6 cellular contexts compared by ENCODE assay signal in the genomic region with DNA sequence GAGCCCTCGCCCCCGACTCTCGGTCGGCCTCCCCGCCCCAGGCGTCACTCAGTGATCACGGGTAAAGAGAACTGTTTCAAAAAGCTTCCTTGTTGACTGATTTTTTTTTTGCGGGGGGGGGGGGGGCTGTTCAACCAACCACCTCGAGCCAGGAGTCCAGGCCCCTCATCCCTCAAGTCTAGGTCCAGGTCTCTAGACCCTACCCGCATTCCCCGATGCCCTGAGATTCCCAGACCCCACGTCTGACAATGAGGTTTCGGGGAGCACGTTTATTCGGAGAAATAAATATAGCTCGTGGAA. TPM values are rescaled to one million over a fixed set of nuclear protein-coding genes. Genes with fewer than 3 reads are reported as not detected.
DNase-seq lines count a peak whose midpoint lies in the region; ATAC-seq and TF ChIP-seq lines count a peak whose summit lies in the region.

No MANE protein-coding gene starts in this region.

- peak overlapping the region; percentile 81 for H3K23ac ChIP-seq in neuronal stem cell (ENCODE audit: low read depth, low read length, poor library complexity)

- no peaks in the 10 kb centered on the region for H3K36me3 ChIP-seq in HAP-1 (replicated peaks)
- no peaks in the 10 kb centered on the region for H3K36me3 ChIP-seq in neuronal stem cell (replicated peaks in 1 of 2; ENCODE audit: control insufficient read depth in 2 of 2, insufficient read depth in 2 of 2, low read length in 2 of 2)

- peak overlapping the region; percentile 98 for H3K4me2 ChIP-seq in neuronal stem cell (ENCODE audit: insufficient read depth, low read length, poor library complexity, severe bottlenecking)

- H2BK120ac ChIP-seq in neuronal stem cell (ENCODE audit: low read depth, low read length): peak overlapping the region; percentile 68

- peak overlapping the region; percentile 97 for H3K18ac ChIP-seq in neuronal stem cell (ENCODE audit: low read length)

- H3K9me3 ChIP-seq in HAP-1 (no peaks in the 10 kb centered on the region), neuronal stem cell (replicated peaks in 1 of 2; ENCODE audit: control insufficient read depth in 2 of 2, insufficient read depth in 1 of 2, low read depth in 1 of 2, low read length in 2 of 2) (peaks cover 0 to 2% of the 10 kb centered on the region in 2 donors)

- H3K14ac ChIP-seq in neuronal stem cell (ENCODE audit: low read length): no peak overlapping the region

- H3K9ac ChIP-seq in neuronal stem cell (ENCODE audit: low read depth, low read length, poor library complexity): peak overlapping the region; percentile 87

- H2BK15ac ChIP-seq in neuronal stem cell (ENCODE audit: low read length): peak overlapping the region; percentile 45

- H2BK5ac ChIP-seq in neuronal stem cell (ENCODE audit: low read length): no peak overlapping the region

- no peaks in the 10 kb centered on the region for H3K79me1 ChIP-seq in neuronal stem cell (ENCODE audit: low read depth, low read length)

- H3K27me3 ChIP-seq in HAP-1 (ENCODE audit: low read depth) (no peaks in the 10 kb centered on the region), neuronal stem cell (ENCODE audit: control insufficient read depth in 3 of 3, insufficient read depth in 3 of 3, low read depth in 1 of 3, low read length in 3 of 3) (peaks cover 0 to 17% (median 0%) of the 10 kb centered on the region in 3 experiments)

- DNase-seq in HAP-1 (ENCODE audit: low spot score in 2 of 2) (no peak), cardiac fibroblast (ENCODE audit: low read depth in 2 of 2) (no peak), neuronal stem cell (ENCODE audit: low spot score) (no peak), NCI-H2107 treated with DMSO at 0.1 percent for 48 hours (lab: John Stamatoyannopoulos, UW; ENCODE audit: unreplicated experiment) (no peak)
- no peak for DNase-seq in stimulated activated CD4-positive, alpha-beta T cell treated with anti-CD3 and anti-CD28 coated beads, Interleukin-4, amount 100 ng/mL, for 4 hours

- in situ Hi-C loops in HAP-1 (cut with MboI; ENCODE audit: low sequenced_read_pairs): no loop called here

- ATAC-seq in GM21529 (IDR thresholded peaks at IDR 0.05; ENCODE audit: unreplicated experiment): no peak

- no peak for TF ChIP-seq CTCF in cardiac fibroblast (IDR thresholded peaks at IDR 0.05; ENCODE audit: low read depth, low read length)

- H2BK12ac ChIP-seq in neuronal stem cell (ENCODE audit: low read length): no peak overlapping the region

- no peak overlapping the region for H4K8ac ChIP-seq in neuronal stem cell (ENCODE audit: low read depth, low read length)

- peaks cover 19% of the 10 kb centered on the region for H3K4me1 ChIP-seq in HAP-1
- H3K4me1 ChIP-seq in neuronal stem cell (ENCODE audit: control insufficient read depth in 2 of 2, insufficient read depth in 1 of 2, low read depth in 1 of 2, low read length in 2 of 2): peaks cover 21 to 22% of the 10 kb centered on the region in 2 donors

- no peak overlapping the region for H4K91ac ChIP-seq in neuronal stem cell (ENCODE audit: low read depth, low read length, poor library complexity)

- H2AFZ ChIP-seq in neuronal stem cell (ENCODE audit: low read length): peak overlapping the region; percentile 91

- H3K4me3 ChIP-seq in HAP-1 (peak overlapping the region; percentile 70), cardiac fibroblast (replicated peaks in 1 of 2; ENCODE audit: low read depth in 2 of 2, low read length in 2 of 2) (peak overlapping the region; percentile 57 to 89), neuronal stem cell (ENCODE audit: low read length in 2 of 2) (peak overlapping the region; percentile 81 to 87)

- no peak overlapping the region for H3K4ac ChIP-seq in neuronal stem cell (ENCODE audit: low read length)

- no CpG with 5 or more reads among the region's 16 CpGs for WGBS in neuronal stem cell (ENCODE audit: extremely low coverage in 2 of 2, insufficient read length in 2 of 2, insufficient replicate concordance in 1 of 2), 2 donors

- H3K27ac ChIP-seq in neuronal stem cell (replicated peaks; ENCODE audit: low read length): no peak overlapping the region

- peak overlapping the region; percentile 72 for H2AK5ac ChIP-seq in neuronal stem cell (ENCODE audit: low read depth, low read length)

RNA-seq across cellular contexts. Expression of a gene that starts 4.3 kb away (rescaled TPM):
- polyA plus RNA-seq in neuronal stem cell (2013, experiment 1 of 2): 0.66 TPM
- 0.76 TPM for polyA plus RNA-seq in neuronal stem cell (2013, experiment 2 of 2)

RNA-seq across cellular contexts. Expression of a gene that starts 6.7 kb away (rescaled TPM):
- polyA plus RNA-seq in neuronal stem cell (2013, experiment 1 of 2): 4.2 TPM
- polyA plus RNA-seq in neuronal stem cell (2013, experiment 2 of 2): 4.4 TPM

RNA-seq across cellular contexts. Expression of a gene that starts 31.6 kb away (rescaled TPM):
- 10.5 TPM for polyA plus RNA-seq in neuronal stem cell (2013, experiment 1 of 2)
- 10.8 TPM for polyA plus RNA-seq in neuronal stem cell (2013, experiment 2 of 2)

RNA-seq across cellular contexts. Expression of a gene that starts 32.0 kb away (rescaled TPM):
- 1.1 TPM for polyA plus RNA-seq in neuronal stem cell (2013, experiment 1 of 2)
- 1.3 TPM for polyA plus RNA-seq in neuronal stem cell (2013, experiment 2 of 2)

RNA-seq across cellular contexts. Expression of a gene that starts 36.7 kb away (rescaled TPM):
- polyA plus RNA-seq in neuronal stem cell (2013, experiment 1 of 2): 3.6 TPM
- polyA plus RNA-seq in neuronal stem cell (2013, experiment 2 of 2): 3.0 TPM
